ENCODE assay signal across 18 cellular contexts in the genomic region with DNA sequence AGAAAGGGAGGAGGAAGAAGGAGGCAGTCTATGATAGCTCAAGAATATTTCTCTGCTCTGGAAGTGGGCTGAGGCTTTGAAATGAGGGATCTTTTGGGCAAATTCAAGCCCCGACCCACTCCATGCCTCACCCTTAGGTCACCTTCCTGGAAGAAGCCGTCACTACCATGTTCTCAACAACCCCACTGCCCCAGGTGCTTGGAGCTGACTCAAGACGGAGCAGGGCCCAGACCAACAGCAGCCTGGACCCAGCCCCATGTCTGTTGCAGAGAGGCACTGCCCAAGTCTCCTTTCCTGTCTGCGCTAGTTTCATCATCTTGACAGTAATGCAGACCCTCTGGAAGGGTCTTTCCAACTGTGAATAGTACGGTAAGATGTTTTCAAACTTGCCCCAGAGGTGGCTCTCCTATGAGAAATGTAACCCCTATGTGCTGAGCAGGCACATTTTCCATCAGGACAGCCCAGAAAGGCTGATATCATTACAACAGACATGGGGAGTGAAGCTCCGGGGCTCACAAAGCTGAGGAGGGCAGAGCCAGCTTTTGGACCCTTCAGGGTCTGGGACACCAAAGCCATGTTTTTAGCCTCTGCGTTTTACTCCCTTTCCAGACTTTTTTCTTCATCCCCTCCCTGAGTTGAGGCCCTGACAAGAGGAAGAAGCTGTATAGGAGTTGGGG.
"Had no signal": no experiment of that assay in that cellular context is flagged by ENCODE, and none has a peak within 500 bp of the region (broad histone marks: within the 10 kb centered on the region; RNA-seq: fewer than 3 reads in every experiment).

No MANE protein-coding gene starts in this region.

- H3K27me3 ChIP-seq: body of pancreas, dorsolateral prefrontal cortex, testis, upper lobe of left lung had no signal

- H3K9me3 ChIP-seq: body of pancreas, testis, upper lobe of left lung had no signal

- H3K27ac ChIP-seq: body of pancreas, dorsolateral prefrontal cortex, epithelial cell of prostate, testis, upper lobe of left lung had no signal

- ATAC-seq: body of pancreas; stimulated activated naive CD8-positive, alpha-beta T cell treated with anti-CD3 and anti-CD28 coated beads, Interleukin-15, amount 100 ng/mL, for 72 hours; T-cell had no signal

- H3K4me3 ChIP-seq: body of pancreas, dorsolateral prefrontal cortex, skin epidermis, testis, upper lobe of left lung had no signal

- H3K36me3 ChIP-seq: upper lobe of left lung had no signal

- DNase-seq: activated B cell treated with CpG ODN at 0.5 μM for 24 hours; activated CD4-positive, alpha-beta memory T cell treated with anti-CD3 and anti-CD28 coated beads, Interleukin-2, amount 10 ng/mL, durations not matched to agents 7 days and 5 days; activated CD4-positive, alpha-beta T cell treated with anti-CD3 and anti-CD28 coated beads for 48 hours; activated naive CD4-positive, alpha-beta T cell treated with Interleukin-2 at 50 U/mL for 16 hours; activated naive CD8-positive, alpha-beta T cell treated with anti-CD3 and anti-CD28 coated beads, Interleukin-2, amount 10 ng/mL, durations not matched to agents 7 days and 5 days; activated T-cell treated with anti-CD3 and anti-CD28 coated beads, Interleukin-2, amount 50 U/mL, for 1 hour; body of pancreas; dorsolateral prefrontal cortex; endodermal cell; stimulated activated CD4-positive, alpha-beta T cell treated with anti-CD3 and anti-CD28 coated beads, Interleukin-15, amount 100 ng/mL, for 24 hours; stimulated activated CD4-positive, alpha-beta T cell treated with anti-CD3 and anti-CD28 coated beads, Interleukin-2, amount 100 ng/mL, for 48 hours; stimulated activated naive CD8-positive, alpha-beta T cell treated with anti-CD3 and anti-CD28 coated beads, Interleukin-15, amount 100 ng/mL, for 72 hours; T-cell; T-helper 9 cell; testis; upper lobe of left lung had no signal

- H3K4me1 ChIP-seq: body of pancreas, upper lobe of left lung had no signal
